Comparison of ENCODE assay signal across 13 cellular contexts in the genomic region with DNA sequence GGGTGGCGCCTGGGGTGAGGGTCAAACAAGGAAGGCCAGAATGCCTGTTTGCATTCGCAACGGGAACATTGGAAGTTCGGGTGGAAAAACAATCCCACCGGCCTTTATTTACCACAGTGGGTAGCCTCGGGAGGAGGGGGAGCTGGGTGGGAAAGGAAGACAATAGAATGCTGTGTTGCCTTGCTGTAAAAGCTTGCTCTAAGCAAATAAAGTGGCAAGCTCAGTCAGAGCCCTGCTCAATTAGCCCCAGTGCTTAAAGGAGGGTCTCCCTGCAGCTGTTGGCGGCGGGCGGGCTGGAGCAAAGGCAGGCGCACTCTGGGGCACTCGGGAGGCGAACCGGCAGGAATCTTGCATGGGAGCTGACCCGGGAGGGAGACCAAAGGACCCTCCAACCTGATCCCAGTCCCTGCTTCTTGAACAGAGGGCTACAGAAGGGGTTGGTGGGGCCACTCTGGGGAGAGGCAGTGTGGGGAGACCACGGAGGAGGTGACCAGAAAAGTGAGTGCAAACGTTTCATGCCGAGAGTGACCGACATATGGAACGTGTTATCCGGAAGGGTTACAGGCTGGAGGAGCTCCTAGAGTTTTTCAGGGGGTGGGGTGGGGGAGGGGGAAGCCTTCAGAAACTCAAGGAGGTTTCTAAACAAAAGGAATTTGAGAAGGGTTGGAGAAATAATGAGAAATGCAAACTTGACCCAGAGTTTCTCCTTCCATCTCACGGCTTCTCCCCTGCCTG. TPM values are rescaled to one million over a fixed set of nuclear protein-coding genes. Genes with fewer than 3 reads are reported as not detected.
DNase-seq lines count a peak whose midpoint lies in the region; ATAC-seq and TF ChIP-seq lines count a peak whose summit lies in the region.
"Had no signal": no experiment of that assay in that cellular context is flagged by ENCODE, and none has a peak within 500 bp of the region (broad histone marks: within the 10 kb centered on the region; RNA-seq: fewer than 3 reads in every experiment).

No MANE protein-coding gene starts in this region.

- H3K79me2 ChIP-seq in OCI-LY7 (ENCODE audit: insufficient read depth, low read depth, low read length) = peaks cover 31% of the 10 kb centered on the region; the same call in 1 of the 2 replicates

- no peak overlapping the region for H2AFZ ChIP-seq in OCI-LY7 (ENCODE audit: low read length)

- H3K4me2 ChIP-seq in OCI-LY7 (ENCODE audit: low read length) = peak overlapping the region; percentile 73; the same call in 1 of the 2 replicates

- H3K4me1 ChIP-seq in OCI-LY7 (ENCODE audit: insufficient read depth, low read length, poor library complexity, severe bottlenecking) (peaks cover 61% of the 10 kb centered on the region), left ventricle myocardium inferior (no peaks in the 10 kb centered on the region)
- H3K4me1 ChIP-seq: upper lobe of left lung had no signal

- H4K20me1 ChIP-seq in OCI-LY7 (ENCODE audit: insufficient read depth, low read length) = no peaks in the 10 kb centered on the region

- ATAC-seq in HG03439 (IDR thresholded peaks at IDR 0.05; ENCODE audit: unreplicated experiment) (no peak), HG02571 (IDR thresholded peaks at IDR 0.05; ENCODE audit: unreplicated experiment) (no peak), HG03378 (IDR thresholded peaks at IDR 0.05; ENCODE audit: unreplicated experiment) (no peak)
- ATAC-seq: activated CD8-positive, alpha-beta T cell treated with anti-CD3 and anti-CD28 coated beads for 36 hours; esophagus mucosa had no signal

- H3K27ac ChIP-seq in OCI-LY7 (ENCODE audit: low read depth, low read length, poor library complexity, severe bottlenecking) (peak overlapping the region; percentile 98), left ventricle myocardium inferior (replicated peaks) (no peak overlapping the region)
- H3K27ac ChIP-seq: upper lobe of left lung had no signal

- H3K36me3 ChIP-seq in OCI-LY7 (ENCODE audit: insufficient read depth, low read length) (peaks cover 36% of the 10 kb centered on the region), left ventricle myocardium inferior (no peaks in the 10 kb centered on the region)
- H3K36me3 ChIP-seq: upper lobe of left lung had no signal

- DNase-seq in AG08395 (ENCODE audit: low spot score) (peak; percentile 59), NCI-H1092 treated with DMSO at 0.1 percent for 48 hours (lab: John Stamatoyannopoulos, UW) (peak; percentile 43), OCI-LY7 (ENCODE audit: low spot score) (no peak), iPS-NIHi11 (ENCODE audit: low spot score) (peak; percentile 68), left ventricle myocardium inferior (no peak)
- DNase-seq: activated CD8-positive, alpha-beta T cell treated with anti-CD3 and anti-CD28 coated beads for 36 hours; cerebellar nuclear complex; stimulated activated CD4-positive, alpha-beta T cell treated with anti-CD3 and anti-CD28 coated beads, Interleukin-1b, Interleukin-23, amount 100 ng/mL, for 48 hours had no signal

- no TSS peak for BruUV-seq in OCI-LY7 (replicated peaks; lab: Mats Ljungman, UMichigan)

- H3K9me2 ChIP-seq in OCI-LY7 (ENCODE audit: insufficient read depth, low read length) = no peaks in the 10 kb centered on the region

- POLR2A ChIA-PET in OCI-LY7 (lab: Charles Lee) = interaction anchor here (1.1 to 3.6 kb wide), 3 partner anchors 22 to 41 kb away, joined by 3 to 21 read pairs (median 3); no protein-coding TSS in a partner anchor

- H3K27me3 ChIP-seq in left ventricle myocardium inferior (ENCODE audit: low read depth) = peaks cover 34% of the 10 kb centered on the region
- H3K27me3 ChIP-seq: upper lobe of left lung had no signal

- CTCF ChIA-PET in OCI-LY7 (lab: Charles Lee; ENCODE audit: unreplicated experiment) = no interaction called here

- no peaks in the 10 kb centered on the region for H3K9me3 ChIP-seq in OCI-LY7 (ENCODE audit: low read length)
- H3K9me3 ChIP-seq in left ventricle myocardium inferior (replicated peaks) = no peaks in the 10 kb centered on the region
- H3K9me3 ChIP-seq: upper lobe of left lung had no signal

- intact Hi-C loops in OCI-LY7 (cut with micrococcal nuclease; ENCODE audit: unreplicated experiment) = no loop called here
- intact Hi-C loops in left ventricle myocardium inferior (cut with micrococcal nuclease) = no loop called here

- H3K4me3 ChIP-seq in OCI-LY7 (ENCODE audit: low read depth, low read length, poor library complexity, severe bottlenecking) (no peak overlapping the region), left ventricle myocardium inferior (no peak overlapping the region)
- H3K4me3 ChIP-seq: upper lobe of left lung had no signal

- TF ChIP-seq CTCF in OCI-LY7 (conservative IDR thresholded peaks at IDR 0.05; ENCODE audit: low read length) (no peak), left ventricle myocardium inferior (IDR thresholded peaks at IDR 0.05; ENCODE audit: borderline replicate concordance) (no peak)

RNA-seq across cellular contexts. Expression of a gene that starts 48.5 kb away (rescaled TPM):
- total RNA-seq in OCI-LY7 (2014; rRNA removed; shearing (Covaris generic)) = 9.6 and 15.2 TPM in 2 replicates
- total RNA-seq in OCI-LY7 (2022) (11.5 and 14.1 TPM in 2 replicates), left ventricle myocardium inferior (0.99 TPM)
- total RNA-seq: activated CD8-positive, alpha-beta T cell treated with anti-CD3 and anti-CD28 coated beads for 36 hours had no signal

Comparison
In these comparisons a context has a peak if more than half of its experiments do, and no peak if none do; other contexts are left out.
1. DNase-seq: peak in AG08395 (single experiment), NCI-H1092 treated with DMSO at 0.1 percent for 48 hours (single experiment) and iPS-NIHi11 (single experiment); none in OCI-LY7 (single experiment) and left ventricle myocardium inferior (single experiment).